ENCODE assay signal across 8 cellular contexts in the genomic region with DNA sequence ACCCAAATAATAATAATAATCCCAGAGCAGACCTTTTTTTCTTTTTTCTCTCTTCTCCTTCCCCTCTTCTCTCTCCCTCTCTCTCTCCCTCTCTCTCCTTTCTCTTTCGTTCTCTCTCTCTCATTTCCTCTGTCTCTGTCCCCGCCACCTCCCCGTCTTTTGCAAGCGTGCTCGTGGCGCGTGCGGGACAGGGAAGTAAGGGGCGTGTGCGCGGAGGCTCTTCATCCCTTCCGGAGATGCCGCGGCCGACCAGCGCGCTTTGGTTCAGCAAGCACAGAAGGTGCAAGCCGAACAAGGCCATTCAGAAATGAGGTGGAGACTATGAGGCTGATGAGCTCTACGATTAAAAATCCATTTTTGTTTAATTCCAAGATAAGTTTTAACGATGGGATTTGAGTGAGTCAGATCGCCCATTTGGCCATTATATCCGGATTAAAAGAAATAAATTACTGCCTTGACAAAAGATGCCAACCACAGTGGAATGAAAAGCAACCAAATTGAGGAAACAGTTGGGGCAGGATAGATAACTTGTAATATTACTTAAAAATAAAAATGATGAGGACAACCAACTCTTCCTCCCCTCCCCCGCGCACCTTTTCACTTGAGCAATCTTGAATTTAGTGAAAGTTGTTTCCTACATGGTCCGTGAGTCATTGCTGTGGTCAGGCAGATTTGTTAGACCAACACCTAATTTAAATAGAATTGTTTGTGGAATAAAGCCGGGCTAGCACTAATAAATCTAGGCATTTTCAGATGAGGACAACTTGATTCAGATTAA. TPM values are rescaled to one million over a fixed set of nuclear protein-coding genes. Genes with fewer than 3 reads are reported as not detected.
DNase-seq lines count a peak whose midpoint lies in the region; ATAC-seq and TF ChIP-seq lines count a peak whose summit lies in the region.

No MANE protein-coding gene starts in this region.

- intact Hi-C loops in prostate gland (cut with DNase I), result no loop called here

- H3K36me3 Mint-ChIP-seq in activated naive CD4-positive, alpha-beta T cell treated with anti-CD3 and anti-CD28 coated beads, Interleukin-2, amount 10 ng/mL, durations not matched to agents 7 days and 5 days, result peaks cover 21% of the 10 kb centered on the region

- no peak overlapping the region for H3K27ac ChIP-seq in cardiac muscle cell
- H3K27ac ChIP-seq in prostate gland, result peak overlapping the region; percentile 77 to 80

- H3K4me3 ChIP-seq in cardiac muscle cell (peak overlapping the region; percentile 36), prostate gland (peak overlapping the region; percentile 57 to 61)

- H3K4me1 ChIP-seq in cardiac muscle cell (ENCODE audit: low read depth), result no peaks in the 10 kb centered on the region
- H3K4me1 ChIP-seq in prostate gland (replicated peaks), result no peaks in the 10 kb centered on the region

- CTCF ChIA-PET in activated naive CD4-positive, alpha-beta T cell treated with anti-CD3 and anti-CD28 coated beads, Interleukin-2, amount 10 ng/mL, durations not matched to agents 7 days and 5 days (lab: Charles Lee), result interaction anchor here (0.8 to 4.7 kb wide), 8 partner anchors 11 to 316 kb away, joined by 3 to 35 read pairs (median 10); no protein-coding TSS in a partner anchor

- peak overlapping the region; percentile 87 for H3K27ac Mint-ChIP-seq in activated naive CD4-positive, alpha-beta T cell treated with anti-CD3 and anti-CD28 coated beads, Interleukin-2, amount 10 ng/mL, durations not matched to agents 7 days and 5 days

- H3K9me3 ChIP-seq in cardiac muscle cell (ENCODE audit: low read depth), result no peaks in the 10 kb centered on the region
- H3K9me3 ChIP-seq in prostate gland, result no peaks in the 10 kb centered on the region

- TF ChIP-seq CTCF in cardiac muscle cell (IDR thresholded peaks at IDR 0.05; ENCODE audit: low read depth, low read length) (no peak), prostate gland (IDR thresholded peaks at IDR 0.05) (no peak)

- ATAC-seq in GM21723 (IDR thresholded peaks at IDR 0.05; ENCODE audit: unreplicated experiment) (peak; percentile 38), HG02759 (IDR thresholded peaks at IDR 0.05; ENCODE audit: unreplicated experiment) (no peak)

- no peak for TF ChIP-seq POLR2A in prostate gland (IDR thresholded peaks at IDR 0.05)

- no peaks in the 10 kb centered on the region for H3K27me3 ChIP-seq in cardiac muscle cell
- H3K27me3 ChIP-seq in prostate gland (replicated peaks; ENCODE audit: insufficient read depth), result no peaks in the 10 kb centered on the region

- WGBS in prostate gland, result 16% methylated on average over 26 of the region's 26 CpGs

- peaks cover 85% of the 10 kb centered on the region for H3K4me1 Mint-ChIP-seq in activated naive CD4-positive, alpha-beta T cell treated with anti-CD3 and anti-CD28 coated beads, Interleukin-2, amount 10 ng/mL, durations not matched to agents 7 days and 5 days

- DNase-seq in RPMI7951 (ENCODE audit: low read depth), result peak; percentile 69
- DNase-seq in activated naive CD4-positive, alpha-beta T cell treated with anti-CD3 and anti-CD28 coated beads, Interleukin-2, amount 10 ng/mL, durations not matched to agents 7 days and 5 days, result peak; percentile 75
- peak; percentile 10 to 70 for DNase-seq in cardiac muscle cell (ENCODE audit: low read depth in 1 of 2, low spot score in 1 of 2)
- peak; percentile 41 for DNase-seq in prostate gland (ENCODE audit: low spot score)
- DNase-seq in NCI-H187 (lab: John Stamatoyannopoulos, UW), result no peak
- no peak for DNase-seq in AG08396 (ENCODE audit: low spot score)

- peak overlapping the region; percentile 92 for H3K4me3 Mint-ChIP-seq in activated naive CD4-positive, alpha-beta T cell treated with anti-CD3 and anti-CD28 coated beads, Interleukin-2, amount 10 ng/mL, durations not matched to agents 7 days and 5 days

- no peaks in the 10 kb centered on the region for H3K9me3 Mint-ChIP-seq in activated naive CD4-positive, alpha-beta T cell treated with anti-CD3 and anti-CD28 coated beads, Interleukin-2, amount 10 ng/mL, durations not matched to agents 7 days and 5 days

- H3K36me3 ChIP-seq in cardiac muscle cell (no peaks in the 10 kb centered on the region), prostate gland (no peaks in the 10 kb centered on the region)

- peaks cover 8% of the 10 kb centered on the region for H3K27me3 Mint-ChIP-seq in activated naive CD4-positive, alpha-beta T cell treated with anti-CD3 and anti-CD28 coated beads, Interleukin-2, amount 10 ng/mL, durations not matched to agents 7 days and 5 days

RNA-seq across cellular contexts. Expression of gene AMIGO2, which starts 1.2 kb away (rescaled TPM):
- 15.7 and 22.9 TPM in 2 replicates for total RNA-seq in RPMI7951 (2014; rRNA removed; shearing (Covaris generic))
- total RNA-seq in cardiac muscle cell, result 0.92 and 1.1 TPM in 2 replicates
- 2.1 and 2.2 TPM in 2 replicates for polyA plus RNA-seq in cardiac muscle cell
- 10 to 100 TPM in 1 of 2 donors, 1 to 10 TPM in 1; 6.3 to 44.9 TPM for total RNA-seq in prostate gland

RNA-seq across cellular contexts. Expression of gene PCED1B, which starts 1.5 kb away (rescaled TPM):
- 1.6 and 4.2 TPM in 2 replicates for total RNA-seq in RPMI7951 (2014; rRNA removed; shearing (Covaris generic))
- 0.80 and 2.1 TPM in 2 replicates for total RNA-seq in cardiac muscle cell
- polyA plus RNA-seq in cardiac muscle cell, result 0.45 and 0.92 TPM in 2 replicates
- 10 to 100 TPM in 1 of 2 donors, under 1 TPM in 1; 0.87 to 46.9 TPM for total RNA-seq in prostate gland

Comparison
In these comparisons a context has a peak if more than half of its experiments do, and no peak if none do; other contexts are left out.
1. DNase-seq: peak in RPMI7951 (single experiment), activated naive CD4-positive, alpha-beta T cell treated with anti-CD3 and anti-CD28 coated beads, Interleukin-2, amount 10 ng/mL, durations not matched to agents 7 days and 5 days (single experiment), cardiac muscle cell (2 of 2) and prostate gland (single experiment); none in NCI-H187 (0 of 2) and AG08396 (single experiment).